In genomic region chr1:216866714-216867113, GRCh38 we compare ENCODE assay signal across 24 cellular contexts.
A peak's percentile ranks its signal among the peaks of the same experiment; 100 is the strongest.
DNase-seq lines count a peak whose midpoint lies in the region; ATAC-seq, FAIRE-seq and TF ChIP-seq lines count a peak whose summit lies in the region.
"Had no signal": no experiment of that assay in that cellular context is flagged by ENCODE, and none has a peak within 500 bp of the region (broad histone marks: within the 10 kb centered on the region; RNA-seq: fewer than 3 reads in every experiment).

No MANE protein-coding gene starts in this region.

- H3K27ac ChIP-seq in HepG2 (ENCODE audit: extremely low read length, insufficient read depth, low read length) (no peak overlapping the region), right lobe of liver (no peak overlapping the region), K562 (ENCODE audit: extremely low read depth, low read depth, low read length) (no peak overlapping the region)
- H3K27ac ChIP-seq: 22Rv1, BLaER1 had no signal

- in situ Hi-C loops in HepG2 (cut with HindIII; ENCODE audit: extremely low pct_ligation_motif_present, low pct_unique_long_range_greater_than_20kb): no loop called here
- in situ Hi-C loops in K562 (cut with MboI): no loop called here

- no peak overlapping the region for H3K4me2 ChIP-seq in HepG2 (ENCODE audit: low read depth, low read length)
- no peak overlapping the region for H3K4me2 ChIP-seq in K562 (ENCODE audit: insufficient read depth, low read length)
- H3K4me2 ChIP-seq: BLaER1 had no signal

- no peak overlapping the region for H3K4me3 ChIP-seq in HepG2 (replicated peaks in 1 of 3; ENCODE audit: insufficient read depth in 1 of 3, low read depth in 2 of 3, low read length in 3 of 3)
- no peak overlapping the region for H3K4me3 ChIP-seq in right lobe of liver
- no peak overlapping the region for H3K4me3 ChIP-seq in K562
- H3K4me3 ChIP-seq: BLaER1, GM12878 had no signal

- no peaks in the 10 kb centered on the region for H3K9me1 ChIP-seq in K562 (ENCODE audit: control insufficient read depth, insufficient read depth, low read length)

- no peak for TF ChIP-seq CTCF in HepG2 (CRISPR knock-in tag; IDR thresholded peaks at IDR 0.05)
- TF ChIP-seq CTCF in right lobe of liver (IDR thresholded peaks at IDR 0.05): no peak
- no peak for TF ChIP-seq CTCF in K562 (IDR thresholded peaks at IDR 0.05 in 2 of 3, conservative IDR thresholded peaks at IDR 0.05 in 1 of 3; ENCODE audit: insufficient read depth in 2 of 3, low read depth in 1 of 3, low read length in 3 of 3)

- intact Hi-C loops in HepG2 (cut with micrococcal nuclease; ENCODE audit: unreplicated experiment) (no loop called here), right lobe of liver (cut with DNase I) (no loop called here), K562 (cut with micrococcal nuclease) (no loop called here), Right ventricle myocardium superior (cut with DNase I) (no loop called here)

- BruUV-seq in HepG2 (replicated peaks; lab: Mats Ljungman, UMichigan) (no TSS peak), K562 (replicated peaks; lab: Mats Ljungman, UMichigan) (no TSS peak)

- H3K27me3 ChIP-seq in HepG2 (ENCODE audit: control insufficient read depth in 1 of 2, insufficient read depth in 2 of 2, low read length in 2 of 2) (no peaks in the 10 kb centered on the region), right lobe of liver (no peaks in the 10 kb centered on the region), K562 (ENCODE audit: control insufficient read depth in 2 of 2, insufficient read depth in 2 of 2, low read length in 2 of 2) (no peaks in the 10 kb centered on the region)
- H3K27me3 ChIP-seq: BE2C, BLaER1 had no signal

- H3K9me3 ChIP-seq in HepG2 (ENCODE audit: low read length) (no peaks in the 10 kb centered on the region), right lobe of liver (no peaks in the 10 kb centered on the region), K562 (replicated peaks; ENCODE audit: control insufficient read depth, insufficient read depth, low read depth, low read length) (no peaks in the 10 kb centered on the region; the same call in 1 of the 2 replicates)
- H3K9me3 ChIP-seq: BE2C, BLaER1 had no signal

- no peaks in the 10 kb centered on the region for H3K79me2 ChIP-seq in HepG2 (ENCODE audit: insufficient read depth, low read length)
- no peaks in the 10 kb centered on the region for H3K79me2 ChIP-seq in K562 (ENCODE audit: control insufficient read depth, insufficient read depth, low read length)

- WGBS in HepG2 (ENCODE audit: low lambda C conversion rate): 0% methylated on average over 2 of the region's 2 CpGs
- WGBS in right lobe of liver (ENCODE audit: insufficient coverage, low coverage, low lambda C conversion rate, missing lambda C conversion rate): 15% methylated on average over 2 of the region's 2 CpGs
- WGBS in K562 (ENCODE audit: insufficient coverage, low coverage, missing lambda C conversion rate): 0% methylated on average over 2 of the region's 2 CpGs

- TF ChIP-seq EP300 in HepG2 (IDR thresholded peaks at IDR 0.05; ENCODE audit: low read depth in 2 of 2, low read length in 2 of 2) (no peak), HepG2 (CRISPR knock-in tag; IDR thresholded peaks at IDR 0.05; ENCODE audit: borderline replicate concordance) (no peak), K562 (IDR thresholded peaks at IDR 0.05; ENCODE audit: low read length) (no peak)

- no peak for ATAC-seq in HepG2
- ATAC-seq in right lobe of liver: no peak
- no peak for ATAC-seq in K562
- no peak for ATAC-seq in Right ventricle myocardium superior (ENCODE audit: poor library complexity)
- ATAC-seq: GM12878 had no signal

- H4K20me1 ChIP-seq in HepG2 (ENCODE audit: insufficient read depth, low read length) (no peaks in the 10 kb centered on the region), K562 (replicated peaks; ENCODE audit: control insufficient read depth, insufficient read depth, low read length) (no peaks in the 10 kb centered on the region)
- H4K20me1 ChIP-seq: BLaER1 had no signal

- POLR2A ChIA-PET in HepG2 (lab: Yijun Ruan, JAX): no interaction called here
- POLR2A ChIA-PET in K562 (lab: Yijun Ruan, JAX): no interaction called here

- FAIRE-seq in HepG2 (lab: Jason Lieb, UNC) (no peak), K562 (lab: Jason Lieb, UNC) (no peak)
- FAIRE-seq: GM12878, GM12892, GM18507 had no signal

- TF ChIP-seq RAD21 in HepG2 (CRISPR knock-in tag; IDR thresholded peaks at IDR 0.05) (no peak), K562 (CRISPR knock-in tag; conservative IDR thresholded peaks at IDR 0.05 in 1 of 2, IDR thresholded peaks at IDR 0.05 in 1 of 2) (no peak)

- DNase-seq in HepG2 (ENCODE audit: low spot score): no peak
- no peak for DNase-seq in right lobe of liver
- no peak for DNase-seq in K562 (ENCODE audit: extremely low read depth in 1 of 4, low spot score in 3 of 4)
- DNase-seq in central memory CD4-positive, alpha-beta T cell: no peak
- DNase-seq in Right ventricle myocardium superior: no peak
- DNase-seq: ACHN; BE2C; C1 segment of cervical spinal cord; CD4-positive, alpha-beta memory T cell; CD4-positive, CD25-positive, alpha-beta regulatory T cell; CD8-positive, alpha-beta memory T cell; COR-L47; DMS 273 treated with DMSO at 0.1 percent for 48 hours; DMS153; DMS53; DMS79; DND-41; EL; GDM1 had no signal

- CTCF ChIA-PET in HepG2 (lab: Yijun Ruan, JAX; ENCODE audit: low intra/inter-chr PET ratio, low total read pairs): no interaction called here
- CTCF ChIA-PET in K562 (lab: Yijun Ruan, JAX; ENCODE audit: low intra/inter-chr PET ratio): no interaction called here

- H3K4me1 ChIP-seq in HepG2 (ENCODE audit: insufficient read depth, low read length) (no peaks in the 10 kb centered on the region), right lobe of liver (no peaks in the 10 kb centered on the region), K562 (replicated peaks in 1 of 2; ENCODE audit: control insufficient read depth in 2 of 2, insufficient read depth in 2 of 2, low read length in 2 of 2) (no peaks in the 10 kb centered on the region)
- H3K4me1 ChIP-seq: BE2C, BLaER1 had no signal

- no peak overlapping the region for H2AFZ ChIP-seq in HepG2 (ENCODE audit: low read length)
- H2AFZ ChIP-seq in K562 (ENCODE audit: low read depth, low read length): no peak overlapping the region

- no peaks in the 10 kb centered on the region for H3K36me3 ChIP-seq in HepG2 (replicated peaks in 1 of 2; ENCODE audit: control insufficient read depth in 1 of 2, insufficient read depth in 2 of 2, low read length in 2 of 2)
- no peaks in the 10 kb centered on the region for H3K36me3 ChIP-seq in right lobe of liver
- H3K36me3 ChIP-seq in K562 (ENCODE audit: control insufficient read depth, insufficient read depth, low read length): no peaks in the 10 kb centered on the region
- H3K36me3 ChIP-seq: BE2C, BLaER1 had no signal

- no peak for TF ChIP-seq POLR2A in HepG2 (IDR thresholded peaks at IDR 0.05; ENCODE audit: insufficient read depth in 1 of 2, low read depth in 2 of 2, low read length in 2 of 2)
- TF ChIP-seq POLR2A in right lobe of liver (IDR thresholded peaks at IDR 0.05): no peak
- no peak for TF ChIP-seq POLR2A in K562 (conservative IDR thresholded peaks at IDR 0.05)

- no peak overlapping the region for H3K9ac ChIP-seq in HepG2 (ENCODE audit: insufficient read depth, low read depth, low read length)
- no peak overlapping the region for H3K9ac ChIP-seq in K562 (ENCODE audit: insufficient read depth in 1 of 2, low read depth in 2 of 2, low read length in 2 of 2)
- H3K9ac ChIP-seq: BLaER1 had no signal

TF ChIP-seq in HepG2, 621 proteins besides CTCF, POLR2A, EP300 and RAD21 (continues in another document):
- TF ChIP-seq, protein P1, sequence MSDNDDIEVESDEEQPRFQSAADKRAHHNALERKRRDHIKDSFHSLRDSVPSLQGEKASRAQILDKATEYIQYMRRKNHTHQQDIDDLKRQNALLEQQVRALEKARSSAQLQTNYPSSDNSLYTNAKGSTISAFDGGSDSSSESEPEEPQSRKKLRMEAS (IDR thresholded peaks at IDR 0.05): no peak
- no peak for TF ChIP-seq ZNF720 (CRISPR knock-in tag; IDR thresholded peaks at IDR 0.05)
- peak; percentile 40 to 78; a peak in 3 of 4 replicates for TF ChIP-seq MAFK (conservative IDR thresholded peaks at IDR 0.05 in 1 of 2, IDR thresholded peaks at IDR 0.05 in 1 of 2; ENCODE audit: low read length in 2 of 2)
- TF ChIP-seq ZNF772 (CRISPR knock-in tag; IDR thresholded peaks at IDR 0.05): no peak
- TF ChIP-seq, protein P2, sequence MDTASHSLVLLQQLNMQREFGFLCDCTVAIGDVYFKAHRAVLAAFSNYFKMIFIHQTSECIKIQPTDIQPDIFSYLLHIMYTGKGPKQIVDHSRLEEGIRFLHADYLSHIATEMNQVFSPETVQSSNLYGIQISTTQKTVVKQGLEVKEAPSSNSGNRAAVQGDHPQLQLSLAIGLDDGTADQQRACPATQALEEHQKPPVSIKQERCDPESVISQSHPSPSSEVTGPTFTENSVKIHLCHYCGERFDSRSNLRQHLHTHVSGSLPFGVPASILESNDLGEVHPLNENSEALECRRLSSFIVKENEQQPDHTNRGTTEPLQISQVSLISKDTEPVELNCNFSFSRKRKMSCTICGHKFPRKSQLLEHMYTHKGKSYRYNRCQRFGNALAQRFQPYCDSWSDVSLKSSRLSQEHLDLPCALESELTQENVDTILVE (CRISPR knock-in tag; IDR thresholded peaks at IDR 0.05): no peak
- TF ChIP-seq ZNF354B (CRISPR knock-in tag; IDR thresholded peaks at IDR 0.05): no peak
- TF ChIP-seq MAFF (IDR thresholded peaks at IDR 0.05; ENCODE audit: low read depth, low read length): peak; percentile 53; the same call in 1 of the 2 replicates

TF ChIP-seq in K562, 482 proteins besides CTCF, POLR2A, EP300 and RAD21 (continues in another document):
- TF ChIP-seq C11orf30 (IDR thresholded peaks at IDR 0.05; ENCODE audit: low read depth) (peak; percentile 27; the same call in 1 of the 2 replicates), NCOR1 (IDR thresholded peaks at IDR 0.05) (no peak), MAFG (tag; conservative IDR thresholded peaks at IDR 0.05) (peak; percentile 51), HLTF (IDR thresholded peaks at IDR 0.05) (no peak)
- TF ChIP-seq, protein P3, sequence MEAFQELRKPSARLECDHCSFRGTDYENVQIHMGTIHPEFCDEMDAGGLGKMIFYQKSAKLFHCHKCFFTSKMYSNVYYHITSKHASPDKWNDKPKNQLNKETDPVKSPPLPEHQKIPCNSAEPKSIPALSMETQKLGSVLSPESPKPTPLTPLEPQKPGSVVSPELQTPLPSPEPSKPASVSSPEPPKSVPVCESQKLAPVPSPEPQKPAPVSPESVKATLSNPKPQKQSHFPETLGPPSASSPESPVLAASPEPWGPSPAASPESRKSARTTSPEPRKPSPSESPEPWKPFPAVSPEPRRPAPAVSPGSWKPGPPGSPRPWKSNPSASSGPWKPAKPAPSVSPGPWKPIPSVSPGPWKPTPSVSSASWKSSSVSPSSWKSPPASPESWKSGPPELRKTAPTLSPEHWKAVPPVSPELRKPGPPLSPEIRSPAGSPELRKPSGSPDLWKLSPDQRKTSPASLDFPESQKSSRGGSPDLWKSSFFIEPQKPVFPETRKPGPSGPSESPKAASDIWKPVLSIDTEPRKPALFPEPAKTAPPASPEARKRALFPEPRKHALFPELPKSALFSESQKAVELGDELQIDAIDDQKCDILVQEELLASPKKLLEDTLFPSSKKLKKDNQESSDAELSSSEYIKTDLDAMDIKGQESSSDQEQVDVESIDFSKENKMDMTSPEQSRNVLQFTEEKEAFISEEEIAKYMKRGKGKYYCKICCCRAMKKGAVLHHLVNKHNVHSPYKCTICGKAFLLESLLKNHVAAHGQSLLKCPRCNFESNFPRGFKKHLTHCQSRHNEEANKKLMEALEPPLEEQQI (IDR thresholded peaks at IDR 0.05): no peak

Comparison
In these comparisons a context has a peak if more than half of its experiments do, and no peak if none do; other contexts are left out.
1. Of the 241 proteins assayed by ChIP-seq in both HepG2 and K562: peak only in HepG2: MAFF and MAFK; only in K562: MAFG; in both: none; in neither: 238.